ENCODE assay signal across 20 cellular contexts in genomic region chr10:23417254-23417653, GRCh38.
"Had no signal": no experiment of that assay in that cellular context is flagged by ENCODE, and none has a peak within 500 bp of the region (broad histone marks: within the 10 kb centered on the region; RNA-seq: fewer than 3 reads in every experiment).

No MANE protein-coding gene starts in this region.

- H3K4me3 ChIP-seq: upper lobe of left lung had no signal

- DNase-seq: activated CD4-positive, alpha-beta T cell treated with anti-CD3 and anti-CD28 coated beads, Interleukin-2, amount 10 ng/mL, durations not matched to agents 24 days and 14 days; activated CD4-positive, CD25-positive, alpha-beta regulatory T cell; activated CD8-positive, alpha-beta memory T cell treated with anti-CD3 and anti-CD28 coated beads, Interleukin-2, amount 50 U/mL, for 4 hours; activated CD8-positive, alpha-beta T cell treated with anti-CD3 and anti-CD28 coated beads, Interleukin-2, amount 10 ng/mL, durations not matched to agents 7 days and 5 days; activated gamma-delta T cell treated with Interleukin-2 at 50 U/mL for 16 hours; activated naive CD8-positive, alpha-beta T cell treated with anti-CD3 and anti-CD28 coated beads for 36 hours; cerebellar nuclear complex; effector memory CD4-positive, alpha-beta T cell; erythroblast; left ventricle myocardium superior; mesenchymal stem cell; natural killer cell; right cardiac atrium; small intestine; stimulated activated CD4-positive, alpha-beta T cell treated with anti-CD3 and anti-CD28 coated beads, Interleukin-4, amount 100 ng/mL, for 4 hours; stimulated activated CD8-positive, alpha-beta memory T cell treated with anti-CD3 and anti-CD28 coated beads, Interleukin-4, amount 100 ng/mL, for 48 hours; stimulated activated naive CD4-positive, alpha-beta T cell treated with Interleukin-2 at 50 U/mL for 16 hours; substantia nigra; SW 1271; upper lobe of left lung had no signal

- H3K9me3 ChIP-seq: upper lobe of left lung had no signal

- H3K27me3 ChIP-seq: upper lobe of left lung had no signal

- H3K27ac ChIP-seq: upper lobe of left lung had no signal

- H3K36me3 ChIP-seq: upper lobe of left lung had no signal

- ATAC-seq: activated CD8-positive, alpha-beta T cell treated with anti-CD3 and anti-CD28 coated beads, Interleukin-2, amount 10 ng/mL, durations not matched to agents 7 days and 5 days; left ventricle myocardium superior; natural killer cell; right cardiac atrium had no signal
